ENCODE assay signal across 12 cellular contexts in the genomic region with DNA sequence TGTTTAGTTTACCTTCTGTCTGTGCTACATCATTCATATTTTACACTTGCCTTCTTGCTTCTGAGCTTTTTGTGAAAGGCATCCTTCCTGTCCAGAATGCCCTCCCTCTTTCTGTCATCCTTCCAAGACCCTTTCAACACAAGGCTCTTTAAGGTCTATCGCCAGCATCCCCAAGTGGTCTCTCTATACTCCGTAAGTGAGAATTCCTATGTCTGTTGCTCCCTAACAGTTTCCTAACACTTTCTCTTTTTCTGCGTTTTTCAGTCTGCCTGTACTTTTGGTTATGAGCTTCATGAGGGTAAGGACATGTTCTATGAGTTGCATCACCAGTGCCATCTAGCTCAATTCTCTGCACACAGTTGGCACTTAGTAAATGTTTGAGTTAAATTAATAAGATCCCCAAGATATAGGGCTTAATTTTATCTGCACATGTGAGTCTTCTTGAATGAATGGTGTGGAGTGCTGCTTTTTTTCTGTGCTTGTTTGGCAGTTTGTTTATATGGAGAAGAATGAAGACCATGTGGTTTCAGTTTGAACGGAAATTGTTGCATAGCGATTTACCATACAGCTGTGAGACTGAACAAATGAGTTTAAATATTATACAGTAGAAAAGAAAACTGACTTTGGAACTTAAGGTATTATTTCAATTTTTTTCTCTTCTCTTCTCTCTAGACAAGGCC. TPM values are rescaled to one million over a fixed set of nuclear protein-coding genes. Genes with fewer than 3 reads are reported as not detected.
A peak's percentile ranks its signal among the peaks of the same experiment; 100 is the strongest.
DNase-seq lines count a peak whose midpoint lies in the region; ATAC-seq and TF ChIP-seq lines count a peak whose summit lies in the region.
"Had no signal": no experiment of that assay in that cellular context is flagged by ENCODE, and none has a peak within 500 bp of the region (broad histone marks: within the 10 kb centered on the region; RNA-seq: fewer than 3 reads in every experiment).

No MANE protein-coding gene starts in this region.

- no peak overlapping the region for H2BK5ac ChIP-seq in mesenchymal stem cell (ENCODE audit: low read depth, low read length, poor library complexity, severe bottlenecking)

- H4K8ac ChIP-seq in mesenchymal stem cell (ENCODE audit: low read length) = no peak overlapping the region

- peak; percentile 28 for ATAC-seq in central memory CD8-positive, alpha-beta T cell (replicated peaks; ENCODE audit: extremely low read depth, poor library complexity, severe bottlenecking)
- no peak for ATAC-seq in HG02884 (IDR thresholded peaks at IDR 0.05; ENCODE audit: unreplicated experiment)

- H3K23ac ChIP-seq in mesenchymal stem cell (ENCODE audit: low read length in 2 of 2) = no peak overlapping the region

- no peaks in the 10 kb centered on the region for H3K27me3 ChIP-seq in DOHH2 (ENCODE audit: control insufficient read depth, low read length)
- no peaks in the 10 kb centered on the region for H3K27me3 ChIP-seq in mesenchymal stem cell (ENCODE audit: control insufficient read depth in 1 of 2, insufficient read depth in 1 of 2, low read length in 2 of 2)

- peak overlapping the region in 1 of 2 experiments; percentile 84 for H3K18ac ChIP-seq in mesenchymal stem cell (ENCODE audit: low read depth in 1 of 2, low read length in 2 of 2)

- no peak overlapping the region for H2AFZ ChIP-seq in mesenchymal stem cell (ENCODE audit: low read depth, low read length)

- no peaks in the 10 kb centered on the region for H3K9me2 ChIP-seq in DOHH2 (replicated peaks; ENCODE audit: control insufficient read depth, low read length)

- peaks cover 47% of the 10 kb centered on the region for H3K4me1 ChIP-seq in DOHH2 (ENCODE audit: control insufficient read depth, low read length)
- H3K4me1 ChIP-seq in mesenchymal stem cell (ENCODE audit: control insufficient read depth, insufficient read depth, low read depth, low read length) = no peaks in the 10 kb centered on the region

- peaks cover 24% of the 10 kb centered on the region for H3K36me3 Mint-ChIP-seq in central memory CD8-positive, alpha-beta T cell (ENCODE audit: insufficient read depth)

- no peak overlapping the region for H3K4ac ChIP-seq in mesenchymal stem cell (ENCODE audit: low read depth in 1 of 2, low read length in 2 of 2)

- no peak overlapping the region for H3K14ac ChIP-seq in mesenchymal stem cell (ENCODE audit: low read length in 2 of 2)

- H3K9me3 ChIP-seq in DOHH2 (ENCODE audit: control insufficient read depth, insufficient read depth, low read length) (no peaks in the 10 kb centered on the region), mesenchymal stem cell (ENCODE audit: control insufficient read depth, low read length) (no peaks in the 10 kb centered on the region)

- H3K4me3 ChIP-seq in AG10803 (ENCODE audit: low read length) (no peak overlapping the region), DOHH2 (ENCODE audit: low read length) (no peak overlapping the region), mesenchymal stem cell (ENCODE audit: insufficient read depth in 1 of 2, low read depth in 1 of 2, low read length in 2 of 2) (peak overlapping the region in 1 of 2 experiments; percentile 35)

- H3K9ac ChIP-seq in mesenchymal stem cell (ENCODE audit: low read length) = peak overlapping the region; percentile 35

- H4K91ac ChIP-seq in mesenchymal stem cell (ENCODE audit: low read length) = no peak overlapping the region

- H2BK120ac ChIP-seq in mesenchymal stem cell (ENCODE audit: low read depth, low read length) = no peak overlapping the region

- H4K20me1 ChIP-seq in DOHH2 (ENCODE audit: control insufficient read depth, insufficient read depth, low read depth, low read length) = peaks cover 8% of the 10 kb centered on the region; the same call in 1 of the 2 replicates

- peaks cover 51% of the 10 kb centered on the region for H3K4me1 Mint-ChIP-seq in central memory CD8-positive, alpha-beta T cell

- H3K27me3 Mint-ChIP-seq in central memory CD8-positive, alpha-beta T cell = no peaks in the 10 kb centered on the region

- 59% methylated on average over 2 of the region's 5 CpGs for WGBS in mesenchymal stem cell

- H2BK12ac ChIP-seq in mesenchymal stem cell (ENCODE audit: low read length in 2 of 2) = no peak overlapping the region

- H3K4me2 ChIP-seq in DOHH2 (ENCODE audit: low read length) (peak overlapping the region; percentile 43), mesenchymal stem cell (ENCODE audit: low read length, poor library complexity, severe bottlenecking) (no peak overlapping the region)

- H3K36me3 ChIP-seq in DOHH2 (ENCODE audit: control insufficient read depth, low read length) (peaks cover 43% of the 10 kb centered on the region), mesenchymal stem cell (ENCODE audit: control insufficient read depth in 1 of 2, insufficient read depth in 2 of 2, low read depth in 1 of 2, low read length in 2 of 2) (peaks cover 4 to 47% of the 10 kb centered on the region in 2 experiments)

- DNase-seq in AG10803 (ENCODE audit: low read depth) = peak; percentile 62
- DNase-seq in central memory CD8-positive, alpha-beta T cell (ENCODE audit: low spot score in 2 of 2) = no peak
- peak; percentile 87 for DNase-seq in mesenchymal stem cell
- no peak for DNase-seq in NCI-H526 (lab: John Stamatoyannopoulos, UW)
- DNase-seq in ureter (ENCODE audit: low spot score) = no peak
- DNase-seq: erythroblast; NK-92 treated with Interleukin-12 subunit alpha and Interleukin-12 subunit beta, amount 100 ng/mL, for 24 hours; retina; stimulated activated CD4-positive, alpha-beta T cell treated with anti-CD3 and anti-CD28 coated beads, Interleukin-4, amount 100 ng/mL, for 24 hours; stimulated activated naive CD4-positive, alpha-beta T cell treated with Interleukin-2 at 50 U/mL for 16 hours had no signal

- peaks cover 67% of the 10 kb centered on the region for H3K79me2 ChIP-seq in DOHH2 (ENCODE audit: control insufficient read depth, low read length)

- H3K9me3 Mint-ChIP-seq in central memory CD8-positive, alpha-beta T cell = no peaks in the 10 kb centered on the region

- H3K4me3 Mint-ChIP-seq in central memory CD8-positive, alpha-beta T cell = no peak overlapping the region

- H2BK15ac ChIP-seq in mesenchymal stem cell (ENCODE audit: low read depth, poor library complexity, severe bottlenecking) = no peak overlapping the region

- no peak for TF ChIP-seq CTCF in AG10803 (conservative IDR thresholded peaks at IDR 0.05; ENCODE audit: low read length)
- TF ChIP-seq CTCF in DOHH2 (IDR thresholded peaks at IDR 0.05; ENCODE audit: low read depth, low read length, poor library complexity, severe bottlenecking) = no peak

- peaks cover 13% of the 10 kb centered on the region for H3K79me1 ChIP-seq in mesenchymal stem cell (replicated peaks; ENCODE audit: low read length, poor library complexity, severe bottlenecking)

- no peak overlapping the region for H2AK5ac ChIP-seq in mesenchymal stem cell (ENCODE audit: low read length, severe bottlenecking)

- peaks cover 8% of the 10 kb centered on the region for H3F3A ChIP-seq in DOHH2 (ENCODE audit: control insufficient read depth, insufficient read depth)

- H3K27ac Mint-ChIP-seq in central memory CD8-positive, alpha-beta T cell (ENCODE audit: low read depth) = peak overlapping the region; percentile 9

- H3K27ac ChIP-seq in DOHH2 (ENCODE audit: low read depth, low read length) = peak overlapping the region; percentile 31; the same call in 1 of the 2 replicates
- no peak overlapping the region for H3K27ac ChIP-seq in mesenchymal stem cell (ENCODE audit: low read length, poor library complexity, severe bottlenecking)

RNA-seq across cellular contexts. Expression of a gene that starts 29.4 kb away (rescaled TPM):
- 15.6 TPM for polyA plus RNA-seq in mesenchymal stem cell (2013, experiment 1 of 2)
- 16.4 TPM for polyA plus RNA-seq in mesenchymal stem cell (2013, experiment 2 of 2)
- total RNA-seq in ureter = 31.8 TPM

Comparison
In these comparisons a context has a peak if more than half of its experiments do, and no peak if none do; other contexts are left out.
1. DNase-seq: peak in AG10803 (single experiment) and mesenchymal stem cell (single experiment); none in central memory CD8-positive, alpha-beta T cell (0 of 2), NCI-H526 (0 of 2) and ureter (single experiment).